In genomic region chr14:50061664-50062437, GRCh38 we compare ENCODE assay signal across 9 cellular contexts. TPM values are rescaled to one million over a fixed set of nuclear protein-coding genes. Genes with fewer than 3 reads are reported as not detected.
DNase-seq lines count a peak whose midpoint lies in the region; ATAC-seq, FAIRE-seq and TF ChIP-seq lines count a peak whose summit lies in the region.
"Had no signal": no experiment of that assay in that cellular context is flagged by ENCODE, and none has a peak within 500 bp of the region (broad histone marks: within the 10 kb centered on the region; RNA-seq: fewer than 3 reads in every experiment).

No MANE protein-coding gene starts in this region.

- H3K27me3 Mint-ChIP-seq in astrocyte (ENCODE audit: low read depth, unreplicated experiment): no peaks in the 10 kb centered on the region

- no peaks in the 10 kb centered on the region for H3K27me3 ChIP-seq in DOHH2 (ENCODE audit: control insufficient read depth, low read length)
- H3K27me3 ChIP-seq in SU-DHL-6 (ENCODE audit: low read length): no peaks in the 10 kb centered on the region
- H3K27me3 ChIP-seq in astrocyte (ENCODE audit: insufficient read depth, low read length): no peaks in the 10 kb centered on the region
- H3K27me3 ChIP-seq in stomach: no peaks in the 10 kb centered on the region

- H3K4me2 ChIP-seq in DOHH2 (ENCODE audit: low read length) (peak overlapping the region; percentile 74), SU-DHL-6 (ENCODE audit: low read depth, low read length, poor library complexity, severe bottlenecking) (peak overlapping the region; percentile 65), astrocyte (ENCODE audit: low read length) (peak overlapping the region; percentile 67)

- DNase-seq in astrocyte (ENCODE audit: low read depth): peak; percentile 48
- DNase-seq in left lobe of liver (ENCODE audit: low spot score): peak; percentile 69
- peak; percentile 61 for DNase-seq in stomach
- DNase-seq in NCI-H446 treated with DMSO at 0.1 percent for 48 hours (lab: John Stamatoyannopoulos, UW): no peak

- H3K4me3 ChIP-seq in DOHH2 (ENCODE audit: low read length) (peak overlapping the region; percentile 65), SU-DHL-6 (ENCODE audit: insufficient read depth, low read length, poor library complexity, severe bottlenecking) (peak overlapping the region; percentile 30), astrocyte (ENCODE audit: insufficient read depth, low read depth, low read length) (no peak overlapping the region), stomach (no peak overlapping the region)

- H3K27ac ChIP-seq in DOHH2 (ENCODE audit: low read depth, low read length) (peak overlapping the region; percentile 63), SU-DHL-6 (ENCODE audit: low read depth, low read length) (peak overlapping the region; percentile 87), astrocyte (ENCODE audit: low read depth, low read length) (peak overlapping the region; percentile 97), stomach (peak overlapping the region; percentile 53 to 86 (median 79))

- no peaks in the 10 kb centered on the region for H4K20me1 ChIP-seq in DOHH2 (ENCODE audit: control insufficient read depth, insufficient read depth, low read depth, low read length)
- no peaks in the 10 kb centered on the region for H4K20me1 ChIP-seq in SU-DHL-6 (ENCODE audit: low read depth, low read length)
- H4K20me1 ChIP-seq in astrocyte (ENCODE audit: insufficient read depth, low read length): no peaks in the 10 kb centered on the region

- H2AFZ ChIP-seq in SU-DHL-6 (ENCODE audit: low read depth, low read length, severe bottlenecking) (peak overlapping the region; percentile 89), astrocyte (ENCODE audit: low read depth, low read length) (peak overlapping the region; percentile 54)

- TF ChIP-seq CTCF in DOHH2 (IDR thresholded peaks at IDR 0.05; ENCODE audit: low read depth, low read length, poor library complexity, severe bottlenecking): no peak
- TF ChIP-seq CTCF in SU-DHL-6 (IDR thresholded peaks at IDR 0.05; ENCODE audit: insufficient read depth, low read length, poor library complexity, severe bottlenecking): no peak
- TF ChIP-seq CTCF in astrocyte (IDR thresholded peaks at IDR 0.05; ENCODE audit: insufficient read depth, low read depth, low read length): no peak
- no peak for TF ChIP-seq CTCF in stomach (IDR thresholded peaks at IDR 0.05)

- FAIRE-seq in astrocyte (lab: Jason Lieb, UNC): peak; percentile 32
- FAIRE-seq: TTC549 had no signal

- H3F3A ChIP-seq in DOHH2 (ENCODE audit: control insufficient read depth, insufficient read depth) (0 out of 2 replicates have a peak, but pooled peaks cover 3% of the 10 kb centered on the region), SU-DHL-6 (ENCODE audit: insufficient read depth) (0 out of 2 replicates have a peak, but pooled peaks cover 12% of the 10 kb centered on the region)

- H3K4me3 Mint-ChIP-seq in astrocyte (ENCODE audit: unreplicated experiment): no peak overlapping the region

- peaks cover 38% of the 10 kb centered on the region for H3K4me1 ChIP-seq in DOHH2 (ENCODE audit: control insufficient read depth, low read length)
- H3K4me1 ChIP-seq in astrocyte (ENCODE audit: insufficient read depth, low read length): peaks cover 32% of the 10 kb centered on the region
- H3K4me1 ChIP-seq in stomach: peaks cover 28 to 34% (median 30%) of the 10 kb centered on the region in 4 donors

- H3K9me3 ChIP-seq in DOHH2 (ENCODE audit: control insufficient read depth, insufficient read depth, low read length) (no peaks in the 10 kb centered on the region), SU-DHL-6 (ENCODE audit: insufficient read depth, low read length) (no peaks in the 10 kb centered on the region), astrocyte (ENCODE audit: insufficient read depth, low read depth, low read length) (no peaks in the 10 kb centered on the region), stomach (no peaks in the 10 kb centered on the region)

- 35 to 47% (median 43%) methylated on average over 11 of the region's 11 CpGs for WGBS in stomach, 5 donors

- H3K36me3 Mint-ChIP-seq in astrocyte (ENCODE audit: low read depth, unreplicated experiment): no peaks in the 10 kb centered on the region

- H3K27ac Mint-ChIP-seq in astrocyte (ENCODE audit: unreplicated experiment): peak overlapping the region; percentile 98

- no peaks in the 10 kb centered on the region for H3K36me3 ChIP-seq in DOHH2 (ENCODE audit: control insufficient read depth, low read length)
- no peaks in the 10 kb centered on the region for H3K36me3 ChIP-seq in SU-DHL-6 (ENCODE audit: low read length)
- no peaks in the 10 kb centered on the region for H3K36me3 ChIP-seq in astrocyte (ENCODE audit: insufficient read depth, low read length)
- no peaks in the 10 kb centered on the region for H3K36me3 ChIP-seq in stomach

- no peaks in the 10 kb centered on the region for H3K9me3 Mint-ChIP-seq in astrocyte (ENCODE audit: unreplicated experiment)

- TF ChIP-seq POLR2A in stomach (IDR thresholded peaks at IDR 0.05): no peak

- no peak for TF ChIP-seq EP300 in stomach (IDR thresholded peaks at IDR 0.05)

- intact Hi-C loops in stomach (cut with DNase I; ENCODE audit: low total_unique reads): no loop called here

- no peaks in the 10 kb centered on the region for H3K79me2 ChIP-seq in DOHH2 (ENCODE audit: control insufficient read depth, low read length)
- no peaks in the 10 kb centered on the region for H3K79me2 ChIP-seq in SU-DHL-6 (ENCODE audit: insufficient read depth, low read length)
- no peaks in the 10 kb centered on the region for H3K79me2 ChIP-seq in astrocyte (ENCODE audit: insufficient read depth, low read length)

- H3K4me1 Mint-ChIP-seq in astrocyte (ENCODE audit: low read depth, unreplicated experiment): peaks cover 32% of the 10 kb centered on the region

- H3K9ac ChIP-seq in SU-DHL-6 (ENCODE audit: low read length) (peak overlapping the region; percentile 58), astrocyte (ENCODE audit: low read length) (peak overlapping the region; percentile 66)

- H3K9me2 ChIP-seq in DOHH2 (replicated peaks; ENCODE audit: control insufficient read depth, low read length) (no peaks in the 10 kb centered on the region), SU-DHL-6 (replicated peaks; ENCODE audit: insufficient read depth, low read length) (no peaks in the 10 kb centered on the region)

- ATAC-seq in GM19467 (IDR thresholded peaks at IDR 0.05; ENCODE audit: unreplicated experiment): peak; percentile 67
- ATAC-seq in HG03558 (IDR thresholded peaks at IDR 0.05; ENCODE audit: extremely low read depth, unreplicated experiment): peak; percentile 25
- peak; percentile 80 for ATAC-seq in left lobe of liver

RNA-seq across cellular contexts. Expression of gene VCPKMT, which starts 54.5 kb away (rescaled TPM):
- 8.0 and 11.9 TPM in 2 replicates for total RNA-seq in astrocyte
- 3.8 TPM for total RNA-seq in left lobe of liver
- total RNA-seq in stomach: 10 to 100 TPM in 2 of 5 donors, 1 to 10 TPM in 2, not detected in 1; 1.3 to 11.6 (median 7.7) TPM
- polyA plus RNA-seq in stomach: 1 to 10 TPM; 4.5 to 9.8 (median 4.9) TPM

Comparison
In these comparisons a context has a peak if more than half of its experiments do, and no peak if none do; other contexts are left out.
1. H3K4me3 ChIP-seq: peak in DOHH2 (single experiment) and SU-DHL-6 (single experiment); none in astrocyte (single experiment) and stomach (0 of 4).
2. ATAC-seq: peak in every context shown above with its lines; median percentile 80 in left lobe of liver; 67 in GM19467; 25 in HG03558.
3. Peak in every context shown above with its lines, with median percentiles within 50 percentile points of each other: H3K27ac ChIP-seq and H3K4me2 ChIP-seq.